Comparison of ENCODE assay signal across 2 cellular contexts in the genomic region with DNA sequence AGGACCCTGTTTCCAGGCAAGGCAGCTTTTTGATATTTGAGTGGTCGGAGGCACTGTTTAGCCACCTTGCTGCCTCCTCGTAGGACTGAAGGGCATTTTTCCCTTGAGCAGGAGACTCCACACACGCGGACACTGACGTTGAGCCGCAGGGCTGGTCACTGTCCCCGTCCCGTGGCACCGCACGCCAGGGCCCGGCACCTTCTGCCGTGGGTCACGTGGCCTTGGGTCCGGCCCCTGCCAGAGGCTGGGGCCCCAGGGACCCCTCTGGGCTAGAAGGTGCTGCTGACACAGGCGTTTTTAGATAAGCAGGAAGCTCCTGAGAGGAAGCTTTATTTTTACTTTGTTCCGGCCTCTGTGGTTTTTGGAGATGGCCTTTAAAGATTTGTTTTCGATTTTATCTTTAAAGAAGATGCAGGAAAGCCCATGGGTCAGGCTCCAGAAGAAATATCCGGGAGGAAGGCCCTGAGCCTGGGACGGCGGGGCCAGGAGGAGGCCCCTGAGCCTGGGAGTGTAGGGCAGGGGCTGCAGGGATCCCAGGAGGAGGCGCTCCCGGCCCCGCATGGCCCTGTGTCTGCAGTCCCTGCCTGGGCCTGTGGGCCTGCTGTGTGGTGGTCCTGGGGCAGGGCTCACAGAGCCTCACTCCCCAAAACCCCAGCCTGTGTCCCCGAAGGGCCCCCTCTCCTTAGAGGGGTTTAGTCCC.
TF ChIP-seq lines count a peak whose summit lies in the region.

No MANE protein-coding gene starts in this region.

TF ChIP-seq in GM23338, 12 proteins besides CTCF, POLR2A, EP300 and RAD21:
- TF ChIP-seq JUNB (IDR thresholded peaks at IDR 0.05; ENCODE audit: unreplicated experiment) (no peak), REST (IDR thresholded peaks at IDR 0.05; ENCODE audit: unreplicated experiment) (no peak), ZNF114 (CRISPR knock-in tag; IDR thresholded peaks at IDR 0.05) (no peak), POLR2AphosphoS5 (IDR thresholded peaks at IDR 0.05; ENCODE audit: low read depth) (no peak), EZH2phosphoT487 (IDR thresholded peaks at IDR 0.05; ENCODE audit: unreplicated experiment) (no peak), NANOG (IDR thresholded peaks at IDR 0.05; ENCODE audit: borderline replicate concordance) (no peak), ZNF331 (CRISPR knock-in tag; IDR thresholded peaks at IDR 0.05; ENCODE audit: low read depth) (no peak), CREB1 (CRISPR knock-in tag; IDR thresholded peaks at IDR 0.05; ENCODE audit: low read depth) (no peak), EZH2 (IDR thresholded peaks at IDR 0.05; ENCODE audit: low read depth, unreplicated experiment) (no peak)

TF ChIP-seq in K562, 482 proteins besides CTCF, POLR2A, EP300 and RAD21:
- TF ChIP-seq YBX1 (IDR thresholded peaks at IDR 0.05) (no peak), USF2 (CRISPR knock-in tag; IDR thresholded peaks at IDR 0.05) (peak; percentile 36)
